In the genomic region with DNA sequence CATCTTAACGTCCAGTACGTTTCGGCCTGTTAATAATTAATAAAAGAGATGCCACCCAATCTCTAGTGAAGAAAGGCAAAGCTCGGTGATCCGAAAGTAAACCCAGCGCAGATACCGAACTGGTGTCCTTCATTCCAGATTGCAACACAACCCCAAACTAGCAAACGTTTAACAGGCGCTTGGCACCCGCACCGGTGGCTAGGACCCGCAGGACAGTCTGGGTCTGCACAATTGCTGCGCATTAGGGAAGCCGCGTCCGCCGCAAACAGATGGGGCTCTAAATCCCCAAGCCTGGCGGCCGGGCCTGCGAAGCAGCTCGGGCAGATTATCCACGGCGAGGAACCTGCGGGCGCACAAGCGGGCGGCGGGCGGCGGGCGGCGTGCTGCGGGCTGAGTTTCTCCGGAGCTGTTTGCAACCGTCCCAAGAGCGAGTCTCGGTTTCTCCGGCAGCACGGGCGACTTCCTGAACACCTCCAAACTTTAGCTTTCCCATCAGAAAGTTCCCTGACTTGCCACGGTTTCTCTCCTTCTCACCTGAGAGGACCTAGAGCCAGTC, we compare ENCODE assay signal across 8 cellular contexts.
DNase-seq lines count a peak whose midpoint lies in the region; ATAC-seq and TF ChIP-seq lines count a peak whose summit lies in the region.

No MANE protein-coding gene starts in this region.

- no peaks in the 10 kb centered on the region for H3K36me3 ChIP-seq in breast epithelium
- H3K36me3 ChIP-seq in spleen = no peaks in the 10 kb centered on the region

- 3 to 5% (median 4%) methylated on average over 25 to 41 of the region's 41 CpGs for WGBS in spleen, 5 donors

- TF ChIP-seq POLR2A in breast epithelium (IDR thresholded peaks at IDR 0.05) = no peak
- no peak for TF ChIP-seq POLR2A in spleen (IDR thresholded peaks at IDR 0.05)

- peak overlapping the region; percentile 81 to 89 (median 87) for H3K4me3 Mint-ChIP-seq in T-cell

- peaks cover 47 to 65% (median 58%) of the 10 kb centered on the region in 3 donors for H3K4me1 Mint-ChIP-seq in T-cell

- H3K9me3 ChIP-seq in breast epithelium (no peaks in the 10 kb centered on the region), spleen (no peaks in the 10 kb centered on the region)

- H3K27me3 ChIP-seq in breast epithelium = no peaks in the 10 kb centered on the region
- peaks cover 0 to 43% (median 21%) of the 10 kb centered on the region in 7 donors for H3K27me3 ChIP-seq in spleen (replicated peaks in 1 of 7)

- POLR2A ChIA-PET in T-cell (lab: Charles Lee) = interaction anchor here in 1 of 2 donors (0.6 to 1.5 kb wide), 5 partner anchors 16 to 59 kb away, joined by 3 to 11 read pairs (median 4); no protein-coding TSS in a partner anchor

- intact Hi-C loops in breast epithelium (cut with DNase I; ENCODE audit: low total_unique reads) = no loop called here
- intact Hi-C loops in spleen (cut with DNase I; ENCODE audit: low total_unique reads) = no loop called here

- no peaks in the 10 kb centered on the region for H3K27me3 Mint-ChIP-seq in T-cell

- peak overlapping the region; percentile 82 to 88 (median 85) for H3K4me3 ChIP-seq in breast epithelium
- peak overlapping the region; percentile 57 to 95 (median 70) for H3K4me3 ChIP-seq in spleen

- H3K4me1 ChIP-seq in breast epithelium = no peaks in the 10 kb centered on the region
- peaks cover 6 to 69% (median 32%) of the 10 kb centered on the region in 6 donors for H3K4me1 ChIP-seq in spleen

- TF ChIP-seq CTCF in breast epithelium (IDR thresholded peaks at IDR 0.05) = no peak
- TF ChIP-seq CTCF in spleen (IDR thresholded peaks at IDR 0.05 in 8 of 11, conservative IDR thresholded peaks at IDR 0.05 in 3 of 11) = peak in 1 of 11 experiments; percentile 7

- CTCF ChIA-PET in T-cell (lab: Charles Lee) = interaction anchor here in 1 of 2 donors (1.0 to 1.7 kb wide), 3 partner anchors 10 to 326 kb away, joined by 3 to 5 read pairs (median 4); no protein-coding TSS in a partner anchor

- peak overlapping the region; percentile 87 to 89 for H3K27ac ChIP-seq in breast epithelium
- H3K27ac ChIP-seq in spleen = peak overlapping the region; percentile 39 to 97 (median 90)

- peak overlapping the region; percentile 90 to 96 for H3K27ac Mint-ChIP-seq in T-cell

- DNase-seq in Ammon's horn (ENCODE audit: low spot score) (peak; percentile 21), T-cell (peak in 23 of 34 experiments; percentile 16 to 56 (median 41)), breast epithelium (ENCODE audit: low spot score in 2 of 2) (peak; percentile 24 to 61), islet precursor cell (peak; percentile 82), spleen (peak; percentile 84)

- H3K36me3 Mint-ChIP-seq in T-cell = peaks cover 11% of the 10 kb centered on the region

- ATAC-seq in HG02678 (IDR thresholded peaks at IDR 0.05; ENCODE audit: unreplicated experiment) = peak; percentile 21
- ATAC-seq in T-cell (replicated peaks in 1 of 4) = peak in 1 of 4 experiments; percentile 6
- ATAC-seq in GM21717 (IDR thresholded peaks at IDR 0.05; ENCODE audit: unreplicated experiment) = no peak
- no peak for ATAC-seq in HG02885 (IDR thresholded peaks at IDR 0.05; ENCODE audit: poor library complexity, unreplicated experiment)

- no peaks in the 10 kb centered on the region for H3K9me3 Mint-ChIP-seq in T-cell

Comparison
In these comparisons a context has a peak if more than half of its experiments do, and no peak if none do; other contexts are left out.
1. DNase-seq: peak in every context shown above with its lines; median percentile 84 in spleen; 82 in islet precursor cell; 42 in breast epithelium; 41 in T-cell; 21 in Ammon's horn.